12 cellular contexts compared by ENCODE assay signal in genomic region chr1:204731509-204731908, GRCh38.
"Had no signal": no experiment of that assay in that cellular context is flagged by ENCODE, and none has a peak within 500 bp of the region (broad histone marks: within the 10 kb centered on the region; RNA-seq: fewer than 3 reads in every experiment).

No MANE protein-coding gene starts in this region.

- ATAC-seq: gastrocnemius medialis, heart right ventricle, left cardiac atrium, pancreas had no signal

- DNase-seq: activated CD4-positive, alpha-beta T cell treated with anti-CD3 and anti-CD28 coated beads, Interleukin-2, amount 50 U/mL, for 4 hours; activated CD4-positive, CD25-positive, alpha-beta regulatory T cell treated with anti-CD3 and anti-CD28 coated beads, Interleukin-2, amount 50 U/mL, for 72 hours; activated effector memory CD4-positive, alpha-beta T cell treated with Interleukin-2 at 50 U/mL for 16 hours; activated naive CD4-positive, alpha-beta T cell treated with anti-CD3 and anti-CD28 coated beads, Interleukin-2, amount 50 U/mL, for 16 hours; activated T-cell treated with anti-CD3 and anti-CD28 coated beads, Interleukin-2, amount 50 U/mL, for 24 hours; erythroblast; gastrocnemius medialis; heart right ventricle; left cardiac atrium; pancreas; stimulated activated CD4-positive, alpha-beta T cell treated with anti-CD3 and anti-CD28 coated beads, Interleukin-1b, Interleukin-23, amount 100 ng/mL, for 48 hours; T-helper 9 cell had no signal
